In the genomic region with DNA sequence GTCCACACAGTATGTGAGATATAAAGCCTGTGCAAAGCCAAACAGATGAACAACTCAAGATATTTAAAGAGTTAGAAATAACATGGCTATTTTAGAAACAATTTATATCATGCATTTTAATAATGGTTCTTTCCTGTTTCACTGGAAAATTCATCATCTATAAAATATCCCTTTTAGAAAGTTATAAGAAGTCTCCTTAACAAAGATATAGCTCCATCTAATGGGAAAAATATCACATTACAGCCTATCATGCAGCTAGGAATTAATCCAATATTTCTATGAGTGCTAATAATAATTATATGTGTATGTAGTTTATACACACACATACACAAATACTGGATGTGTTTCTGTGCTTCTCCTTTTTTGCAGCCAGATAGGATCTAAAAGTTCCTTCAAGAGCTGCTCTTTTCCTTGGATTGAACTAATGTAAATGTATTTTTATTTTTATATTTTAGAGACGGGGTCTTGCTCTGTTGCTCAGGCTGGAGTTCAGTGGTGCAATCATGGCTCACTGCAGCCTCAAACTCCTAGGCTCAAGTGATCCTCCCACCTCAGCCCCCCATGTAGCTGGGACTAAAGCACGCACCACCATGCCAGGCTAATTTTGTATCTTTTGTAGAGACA, we compare ENCODE assay signal across 2 cellular contexts.
TF ChIP-seq lines count a peak whose summit lies in the region.

No MANE protein-coding gene starts in this region.

TF ChIP-seq in HEK293, 187 proteins besides CTCF, POLR2A, EP300 and RAD21 (continued from another document):
- peak; percentile 47 for TF ChIP-seq ZNF654 (tag by site-specific recombination; IDR thresholded peaks at IDR 0.05; ENCODE audit: low read depth)
- TF ChIP-seq PRDM1 (tag by site-specific recombination; IDR thresholded peaks at IDR 0.05), result peak; percentile 60; the same call in 1 of the 2 replicates
- TF ChIP-seq SP2 (tag by site-specific recombination; IDR thresholded peaks at IDR 0.05), result no peak

TF ChIP-seq in liver, 16 proteins besides CTCF, POLR2A, EP300 and RAD21 (continued from another document):
- TF ChIP-seq MAX (IDR thresholded peaks at IDR 0.05) (no peak), JUND (IDR thresholded peaks at IDR 0.05) (no peak), SP1 (IDR thresholded peaks at IDR 0.05) (no peak), RXRA (IDR thresholded peaks at IDR 0.05) (no peak), REST (IDR thresholded peaks at IDR 0.05) (no peak), FOXA1 (IDR thresholded peaks at IDR 0.05) (no peak), NR2F2 (IDR thresholded peaks at IDR 0.05) (no peak), HNF4A (conservative IDR thresholded peaks at IDR 0.05) (no peak)
